9 cellular contexts compared by ENCODE assay signal in the genomic region with DNA sequence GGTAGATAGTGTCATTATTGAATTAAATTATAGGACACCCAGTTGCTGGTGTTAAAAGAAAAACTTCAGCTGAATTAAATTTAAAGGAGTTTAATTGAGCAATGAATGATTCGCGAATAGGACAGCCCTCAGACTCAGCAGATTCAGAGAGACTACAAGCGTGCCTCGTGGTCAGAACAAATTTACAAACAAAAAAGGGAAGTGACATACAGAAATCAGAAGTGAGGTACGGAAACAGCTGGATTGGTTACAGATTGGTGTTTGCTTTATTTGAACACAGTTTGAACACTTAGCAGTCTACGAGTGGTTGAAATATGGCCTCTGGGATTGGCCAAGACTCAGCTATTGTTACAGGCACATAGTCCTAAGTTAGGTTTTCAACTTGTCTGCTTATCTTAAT. TPM values are rescaled to one million over a fixed set of nuclear protein-coding genes. Genes with fewer than 3 reads are reported as not detected.
A peak's percentile ranks its signal among the peaks of the same experiment; 100 is the strongest.
DNase-seq lines count a peak whose midpoint lies in the region; ATAC-seq lines count a peak whose summit lies in the region.
"Had no signal": no experiment of that assay in that cellular context is flagged by ENCODE, and none has a peak within 500 bp of the region (broad histone marks: within the 10 kb centered on the region; RNA-seq: fewer than 3 reads in every experiment).

No MANE protein-coding gene starts in this region.

- H3K27ac Mint-ChIP-seq in natural killer cell treated with Interleukin-12 subunit alpha and Interleukin-12 subunit beta and Interleukin-15 and Interleukin-18, amount 100 ng/mL, for 72 hours = no peak overlapping the region

- ATAC-seq in GM19397 (IDR thresholded peaks at IDR 0.05; ENCODE audit: unreplicated experiment) (peak; percentile 91), HG03064 (IDR thresholded peaks at IDR 0.05; ENCODE audit: low read depth, unreplicated experiment) (peak; percentile 85)
- no peak for ATAC-seq in natural killer cell treated with Interleukin-12 subunit alpha and Interleukin-12 subunit beta and Interleukin-15 and Interleukin-18, amount 100 ng/mL, for 72 hours

- DNase-seq in Ammon's horn (ENCODE audit: low spot score) = peak; percentile 32
- DNase-seq in NOMO-1 treated with dmso at 0.1 percent for 144 hours (lab: John Stamatoyannopoulos, UW; ENCODE audit: unreplicated experiment) = peak; percentile 76
- no peak for DNase-seq in foreskin melanocyte
- no peak for DNase-seq in AG08396 (ENCODE audit: low spot score)
- DNase-seq in stimulated activated CD4-positive, alpha-beta T cell treated with anti-CD3 and anti-CD28 coated beads, Interleukin-12 subunit alpha, Interleukin-12 subunit beta, amount 100 ng/mL, for 4 hours = no peak
- no peak for DNase-seq in natural killer cell treated with Interleukin-12 subunit alpha and Interleukin-12 subunit beta and Interleukin-15 and Interleukin-18, amount 100 ng/mL, for 72 hours (ENCODE audit: low spot score)
- DNase-seq: activated CD8-positive, alpha-beta memory T cell treated with anti-CD3 and anti-CD28 coated beads, Interleukin-2, amount 50 U/mL, for 4 hours had no signal

- H3K27me3 Mint-ChIP-seq in natural killer cell treated with Interleukin-12 subunit alpha and Interleukin-12 subunit beta and Interleukin-15 and Interleukin-18, amount 100 ng/mL, for 72 hours = peaks cover 18 to 23% of the 10 kb centered on the region in 2 donors

- no peaks in the 10 kb centered on the region for H3K4me1 Mint-ChIP-seq in natural killer cell treated with Interleukin-12 subunit alpha and Interleukin-12 subunit beta and Interleukin-15 and Interleukin-18, amount 100 ng/mL, for 72 hours (ENCODE audit: low read depth in 2 of 2)

- no peaks in the 10 kb centered on the region for H3K36me3 Mint-ChIP-seq in natural killer cell treated with Interleukin-12 subunit alpha and Interleukin-12 subunit beta and Interleukin-15 and Interleukin-18, amount 100 ng/mL, for 72 hours

- H3K9me3 Mint-ChIP-seq in natural killer cell treated with Interleukin-12 subunit alpha and Interleukin-12 subunit beta and Interleukin-15 and Interleukin-18, amount 100 ng/mL, for 72 hours = peaks cover 12% of the 10 kb centered on the region

- H3K4me3 Mint-ChIP-seq in natural killer cell treated with Interleukin-12 subunit alpha and Interleukin-12 subunit beta and Interleukin-15 and Interleukin-18, amount 100 ng/mL, for 72 hours = no peak overlapping the region

RNA-seq across cellular contexts. Expression of gene TNFRSF21, which starts 25.8 kb away (rescaled TPM):
- under 1 TPM; 0.07 to 0.31 TPM for total RNA-seq in natural killer cell treated with Interleukin-12 subunit alpha and Interleukin-12 subunit beta and Interleukin-15 and Interleukin-18, amount 100 ng/mL, for 72 hours

Comparison
In these comparisons a context has a peak if more than half of its experiments do, and no peak if none do; other contexts are left out.
1. DNase-seq: peak in Ammon's horn (single experiment) and NOMO-1 treated with dmso at 0.1 percent for 144 hours (single experiment); none in foreskin melanocyte (single experiment), AG08396 (single experiment), stimulated activated CD4-positive, alpha-beta T cell treated with anti-CD3 and anti-CD28 coated beads, Interleukin-12 subunit alpha, Interleukin-12 subunit beta, amount 100 ng/mL, for 4 hours (single experiment) and natural killer cell treated with Interleukin-12 subunit alpha and Interleukin-12 subunit beta and Interleukin-15 and Interleukin-18, amount 100 ng/mL, for 72 hours (single experiment).
2. ATAC-seq: peak in GM19397 (single experiment) and HG03064 (single experiment); none in natural killer cell treated with Interleukin-12 subunit alpha and Interleukin-12 subunit beta and Interleukin-15 and Interleukin-18, amount 100 ng/mL, for 72 hours (0 of 2).